8 cellular contexts compared by ENCODE assay signal in genomic region chr3:105366302-105367062, GRCh38. TPM values are rescaled to one million over a fixed set of nuclear protein-coding genes. Genes with fewer than 3 reads are reported as not detected.
DNase-seq lines count a peak whose midpoint lies in the region; ATAC-seq, FAIRE-seq and TF ChIP-seq lines count a peak whose summit lies in the region.

ALCAM (plus strand) TSS chr3:105366909.

- H3K79me2 ChIP-seq in HepG2 (ENCODE audit: insufficient read depth, low read length) = peaks cover 45% of the 10 kb centered on the region

- peak within 1 kb of the TSS; percentile 81 to 91 (median 86) for H3K4me3 ChIP-seq in HepG2 (replicated peaks in 1 of 3; ENCODE audit: insufficient read depth in 1 of 3, low read depth in 2 of 3, low read length in 3 of 3)

- peak within 1 kb of the TSS; percentile 17 for H2AFZ ChIP-seq in HepG2 (ENCODE audit: low read length)

- no peaks in the 10 kb centered on the region; a peak in 1 of 5 replicates for H3K27me3 ChIP-seq in HepG2 (ENCODE audit: control insufficient read depth in 1 of 2, insufficient read depth in 2 of 2, low read length in 2 of 2)

- peak in 1 of 2 experiments; percentile 72; a peak in 3 of 4 replicates for TF ChIP-seq POLR2A in HepG2 (IDR thresholded peaks at IDR 0.05; ENCODE audit: insufficient read depth in 1 of 2, low read depth in 2 of 2, low read length in 2 of 2)

- H3K27ac Mint-ChIP-seq in CD14-positive monocyte = peak within 1 kb of the TSS; percentile 98 to 100 (median 99)

- peaks cover 0 to 12% (median 11%) of the 10 kb centered on the region in 3 donors for H3K27me3 Mint-ChIP-seq in CD14-positive monocyte (ENCODE audit: low read depth in 3 of 3)

- H3K36me3 Mint-ChIP-seq in CD14-positive monocyte = no peaks in the 10 kb centered on the region

- peak; percentile 91 for DNase-seq in CD14-positive monocyte (ENCODE audit: low spot score)
- peak; percentile 98 for DNase-seq in NCI-H526 treated with DMSO at 0.1 percent for 48 hours (lab: John Stamatoyannopoulos, UW)
- peak; percentile 70 for DNase-seq in activated CD4-positive, alpha-beta T cell treated with anti-CD3 and anti-CD28 coated beads, Interleukin-2, amount 50 U/mL, for 1 hour
- DNase-seq in dermis microvascular lymphatic vessel endothelial cell (ENCODE audit: low read depth in 2 of 2) = peak; percentile 93 to 99
- peak; percentile 87 for DNase-seq in HepG2 (ENCODE audit: low spot score)
- DNase-seq in stimulated activated CD4-positive, alpha-beta T cell treated with anti-CD3 and anti-CD28 coated beads, Interleukin-4, amount 100 ng/mL, for 1 hour = peak; percentile 81

- peak within 1 kb of the TSS; percentile 92 to 97 for H3K4me3 Mint-ChIP-seq in CD14-positive monocyte

- POLR2A ChIA-PET in HepG2 (lab: Yijun Ruan, JAX) = interaction anchor here (0.6 to 7.5 kb wide), 6 partner anchors 9 to 152 kb away, joined by 3 to 99 read pairs (median 4); no protein-coding TSS in a partner anchor

- intact Hi-C loops in CD14-positive monocyte (cut with micrococcal nuclease) (loop anchor here in 1 of 2 donors (5.0 to 10.0 kb wide), 2 partner anchors 34 to 52 kb away; no protein-coding TSS in a partner anchor), HepG2 (cut with micrococcal nuclease; ENCODE audit: unreplicated experiment) (loop anchor here (1.0 to 10.0 kb wide), 6 partner anchors 21 to 804 kb away; no protein-coding TSS in a partner anchor)

- no TSS peak for BruUV-seq in HepG2 (replicated peaks; lab: Mats Ljungman, UMichigan)

- TF ChIP-seq EP300 in HepG2 (IDR thresholded peaks at IDR 0.05; ENCODE audit: low read depth in 2 of 2, low read length in 2 of 2) (no peak), HepG2 (CRISPR knock-in tag; IDR thresholded peaks at IDR 0.05; ENCODE audit: borderline replicate concordance) (no peak)

- peak within 1 kb of the TSS; percentile 93 for H3K4me2 ChIP-seq in HepG2 (ENCODE audit: low read depth, low read length)

- H3K9ac ChIP-seq in HepG2 (ENCODE audit: insufficient read depth, low read depth, low read length) = peak within 1 kb of the TSS; percentile 93

- peak within 1 kb of the TSS; percentile 90 for H3K27ac ChIP-seq in HepG2 (ENCODE audit: extremely low read length, insufficient read depth, low read length)

- H3K36me3 ChIP-seq in HepG2 (replicated peaks in 1 of 2; ENCODE audit: control insufficient read depth in 1 of 2, insufficient read depth in 2 of 2, low read length in 2 of 2) = no peaks in the 10 kb centered on the region

- no peaks in the 10 kb centered on the region for H4K20me1 ChIP-seq in HepG2 (ENCODE audit: insufficient read depth, low read length)

- CTCF ChIA-PET in HepG2 (lab: Yijun Ruan, JAX; ENCODE audit: low intra/inter-chr PET ratio, low total read pairs) = interaction anchor here (0.7 to 1.5 kb wide), 3 partner anchors 144 to 770 kb away, joined by 3 to 4 read pairs (median 3); no protein-coding TSS in a partner anchor

- TF ChIP-seq CTCF in CD14-positive monocyte (IDR thresholded peaks at IDR 0.05) (peak; percentile 41), HepG2 (CRISPR knock-in tag; IDR thresholded peaks at IDR 0.05) (peak; percentile 95)

- peak; percentile 75 for FAIRE-seq in HepG2 (lab: Jason Lieb, UNC)

- H3K4me1 ChIP-seq in HepG2 (ENCODE audit: insufficient read depth, low read length) = peaks cover 26% of the 10 kb centered on the region

- in situ Hi-C loops in HepG2 (cut with HindIII; ENCODE audit: extremely low pct_ligation_motif_present, low pct_unique_long_range_greater_than_20kb) = loop anchor here (5.0 to 25.0 kb wide), 2 partner anchors 146 to 754 kb away; no protein-coding TSS in a partner anchor

- H3K9me3 ChIP-seq in HepG2 (ENCODE audit: low read length) = no peaks in the 10 kb centered on the region

- peak; percentile 53 for ATAC-seq in GM19328 (IDR thresholded peaks at IDR 0.05; ENCODE audit: unreplicated experiment)
- ATAC-seq in HG03469 (IDR thresholded peaks at IDR 0.05; ENCODE audit: unreplicated experiment) = peak; percentile 53
- peak; percentile 87 for ATAC-seq in HepG2

- peak; percentile 93 for TF ChIP-seq RAD21 in HepG2 (CRISPR knock-in tag; IDR thresholded peaks at IDR 0.05)

- peaks cover 34% of the 10 kb centered on the region for H3K4me1 Mint-ChIP-seq in CD14-positive monocyte

- peaks cover 0 to 3% (median 0%) of the 10 kb centered on the region in 7 donors for H3K9me3 Mint-ChIP-seq in CD14-positive monocyte

- WGBS in HepG2 (ENCODE audit: low lambda C conversion rate) = 0% methylated on average over 12 of the region's 48 CpGs

TF ChIP-seq in HepG2, 621 proteins besides CTCF, POLR2A, EP300 and RAD21 (continues in another document):
- TF ChIP-seq NFKB2 (CRISPR knock-in tag; IDR thresholded peaks at IDR 0.05; ENCODE audit: borderline replicate concordance) (peak; percentile 92; the same call in 1 of the 2 replicates), ASH2L (IDR thresholded peaks at IDR 0.05; ENCODE audit: insufficient read length, low read depth, low read length) (no peak), DPF2 (CRISPR knock-in tag; IDR thresholded peaks at IDR 0.05; ENCODE audit: borderline replicate concordance, low read depth) (no peak), CBX2 (IDR thresholded peaks at IDR 0.05; ENCODE audit: low read depth, low read length) (no peak), CBX2 (CRISPR knock-in tag; IDR thresholded peaks at IDR 0.05; ENCODE audit: low read depth) (no peak), ZNF605 (CRISPR knock-in tag; IDR thresholded peaks at IDR 0.05) (peak; percentile 91), SYNCRIP (IDR thresholded peaks at IDR 0.05; ENCODE audit: insufficient read depth, low read depth, low read length) (no peak), KDM6A (CRISPR knock-in tag; IDR thresholded peaks at IDR 0.05; ENCODE audit: low read depth) (no peak), NR2C2 (CRISPR knock-in tag; IDR thresholded peaks at IDR 0.05; ENCODE audit: borderline replicate concordance) (no peak), ZNF333 (CRISPR knock-in tag; IDR thresholded peaks at IDR 0.05; ENCODE audit: borderline replicate concordance) (0 out of 2 replicates have a peak, but pooled peaks have one; percentile 72), ZNF263 (CRISPR knock-in tag; IDR thresholded peaks at IDR 0.05) (peak; percentile 50; the same call in 1 of the 2 replicates), ZNF724P (CRISPR knock-in tag; IDR thresholded peaks at IDR 0.05; ENCODE audit: borderline replicate concordance) (0 out of 2 replicates have a peak, but pooled peaks have one; percentile 27), TAF1 (CRISPR knock-in tag; IDR thresholded peaks at IDR 0.05) (peak; percentile 35; the same call in 1 of the 2 replicates), PCBP1 (IDR thresholded peaks at IDR 0.05; ENCODE audit: borderline replicate concordance, low read depth, low read length) (peak; percentile 92; the same call in 1 of the 2 replicates), KDM5A (IDR thresholded peaks at IDR 0.05; ENCODE audit: borderline replicate concordance, low read length) (no peak), TEAD2 (CRISPR knock-in tag; IDR thresholded peaks at IDR 0.05) (no peak), HNRNPH1 (optimal IDR thresholded peaks at IDR 0.05; ENCODE audit: low read depth, low read length) (no peak), TBL1XR1 (IDR thresholded peaks at IDR 0.05; ENCODE audit: borderline replicate concordance, low read length, partially characterized antibody) (no peak), ZNF703 (CRISPR knock-in tag; IDR thresholded peaks at IDR 0.05; ENCODE audit: borderline replicate concordance) (peak; percentile 40; the same call in 1 of the 2 replicates), CSRNP2 (CRISPR knock-in tag; conservative IDR thresholded peaks at IDR 0.05; ENCODE audit: low read depth) (no peak), HNRNPUL1 (IDR thresholded peaks at IDR 0.05; ENCODE audit: low read depth, low read length) (no peak), SMARCC2 (IDR thresholded peaks at IDR 0.05) (no peak)

RNA-seq across cellular contexts. Expression of gene ALCAM, which starts in this region (rescaled TPM):
- 1 to 10 TPM; 7.9 to 8.0 TPM for polyA plus RNA-seq in CD14-positive monocyte
- 28.4 and 45.2 TPM in 2 replicates for total RNA-seq in dermis microvascular lymphatic vessel endothelial cell
- total RNA-seq in HepG2 (2016; rRNA removed; fragmentation: Illumina TruSeq; extraction: Trizol) = 17.7 and 33.1 TPM in 2 replicates
- total RNA-seq in HepG2 (2016; cell fraction: cytosol; rRNA removed; fragmentation: Illumina TruSeq; extraction: Trizol; ENCODE audit: low read depth) = 1.7 and 1.8 TPM in 2 replicates
- 16.4 and 31.6 TPM in 2 replicates for total RNA-seq in HepG2 (2016; cell fraction: insoluble cytoplasmic fraction; rRNA removed; fragmentation: Illumina TruSeq; extraction: Trizol)
- total RNA-seq in HepG2 (2016; cell fraction: membrane; rRNA removed; fragmentation: Illumina TruSeq; extraction: Trizol) = 6.7 and 7.8 TPM in 2 replicates
- 47.1 and 48.3 TPM in 2 replicates for total RNA-seq in HepG2 (2016; cell fraction: nucleus; rRNA removed; fragmentation: Illumina TruSeq; extraction: Trizol)
- polyA plus RNA-seq in HepG2 (2011; rRNA removed) = 22.3 and 26.0 TPM in 2 replicates
- 9.5 and 15.0 TPM in 2 replicates for polyA plus RNA-seq in HepG2 (2011; cell fraction: cytosol; rRNA removed)
- polyA plus RNA-seq in HepG2 (2011; cell fraction: nucleus; rRNA removed) = 13.1 and 13.6 TPM in 2 replicates
- polyA plus RNA-seq in HepG2 (2012) = 48.2 and 66.0 TPM in 2 replicates
- polyA plus RNA-seq in HepG2 (2016; cell fraction: cytosol; fragmentation: Illumina TruSeq; extraction: Trizol; ENCODE audit: low read depth) = 1.1 TPM in 2 replicates
- polyA plus RNA-seq in HepG2 (2016; cell fraction: insoluble cytoplasmic fraction; fragmentation: Illumina TruSeq; extraction: Trizol; ENCODE audit: low read depth) = 13.5 and 13.7 TPM in 2 replicates
- 2.9 and 3.2 TPM in 2 replicates for polyA plus RNA-seq in HepG2 (2016; cell fraction: membrane; fragmentation: Illumina TruSeq; extraction: Trizol; ENCODE audit: low read depth)
- 40.6 and 40.7 TPM in 2 replicates for polyA plus RNA-seq in HepG2 (2016; cell fraction: nucleus; fragmentation: Illumina TruSeq; extraction: Trizol; ENCODE audit: insufficient read depth, low read depth)
- polyA minus RNA-seq in HepG2 (2011; rRNA and poly(A)+ RNA removed; ENCODE audit: low replicate concordance) = 12.6 and 18.4 TPM in 2 replicates
- 27.3 and 35.7 TPM in 2 replicates for polyA minus RNA-seq in HepG2 (2011; cell fraction: cytosol; rRNA and poly(A)+ RNA removed)
- polyA minus RNA-seq in HepG2 (2011; cell fraction: nucleus; rRNA and poly(A)+ RNA removed) = 78.7 and 87.5 TPM in 2 replicates

Comparison
In these comparisons a context has a peak if more than half of its experiments do, and no peak if none do; other contexts are left out.
1. Peak in every context shown above with its lines: DNase-seq, ATAC-seq, H3K4me3 ChIP-seq and H3K27ac ChIP-seq.